Comparison of ENCODE assay signal across 17 cellular contexts in the genomic region with DNA sequence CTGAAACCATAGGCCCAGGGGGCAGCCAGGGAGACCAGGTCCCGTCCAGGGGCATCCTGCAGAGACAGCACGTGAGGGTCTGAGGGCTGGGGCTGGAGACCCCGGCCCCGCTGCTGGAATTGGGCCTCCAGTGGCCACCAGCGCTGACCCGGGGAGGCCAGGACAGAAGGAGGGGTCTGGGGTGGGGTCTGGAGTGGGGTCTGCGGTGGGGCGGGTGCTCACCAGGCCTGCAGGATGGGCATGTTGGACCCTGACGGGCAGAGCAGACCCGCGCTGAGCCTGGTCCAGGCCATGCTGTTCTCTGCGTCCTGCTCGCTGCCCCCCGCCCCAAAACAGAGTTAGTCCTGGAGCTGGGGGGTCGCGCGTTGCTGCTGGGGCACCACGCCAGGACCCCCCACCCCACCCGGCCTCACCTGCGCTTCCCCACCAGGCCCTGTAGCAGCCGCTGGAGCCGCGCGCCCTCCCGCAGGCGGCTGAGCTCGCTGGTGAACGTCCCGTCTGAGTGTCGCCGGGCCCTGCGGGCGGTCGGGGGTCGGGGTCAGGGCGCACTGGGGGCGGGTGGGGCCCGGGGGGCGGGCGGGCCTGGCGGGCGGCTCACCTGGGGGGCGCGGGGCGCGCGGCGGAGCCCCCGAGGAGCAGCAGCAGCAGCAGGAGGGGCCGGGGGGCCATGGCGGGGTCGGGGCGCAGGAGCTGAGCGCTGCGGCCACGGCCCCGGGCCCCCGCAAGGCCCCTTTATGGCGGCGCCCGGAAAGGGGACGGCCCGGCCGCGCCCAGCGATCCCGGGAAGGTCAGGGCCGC. TPM values are rescaled to one million over a fixed set of nuclear protein-coding genes. Genes with fewer than 3 reads are reported as not detected.
DNase-seq lines count a peak whose midpoint lies in the region; ATAC-seq and TF ChIP-seq lines count a peak whose summit lies in the region.
"Had no signal": no experiment of that assay in that cellular context is flagged by ENCODE, and none has a peak within 500 bp of the region (broad histone marks: within the 10 kb centered on the region; RNA-seq: fewer than 3 reads in every experiment).

A gene with protein sequence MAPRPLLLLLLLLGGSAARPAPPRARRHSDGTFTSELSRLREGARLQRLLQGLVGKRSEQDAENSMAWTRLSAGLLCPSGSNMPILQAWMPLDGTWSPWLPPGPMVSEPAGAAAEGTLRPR (minus strand): TSS at position 707 of the 798 bp plus-strand sequence. CDS start 38 bp downstream, at position 669.

- no peaks in the 10 kb centered on the region for H3K4me1 ChIP-seq in HUES64 (ENCODE audit: insufficient read depth, low read length)
- no peaks in the 10 kb centered on the region for H3K4me1 ChIP-seq in lower lobe of right lung
- H3K4me1 ChIP-seq in gastrocnemius medialis = peaks cover 12 to 31% of the 10 kb centered on the region in 2 donors

- H3K9ac ChIP-seq in HUES64 (ENCODE audit: low read depth, low read length) = no peak within 1 kb of the TSS

- H3K4me3 Mint-ChIP-seq in activated naive CD8-positive, alpha-beta T cell treated with anti-CD3 and anti-CD28 coated beads, Interleukin-2, amount 50 U/mL, for 24 hours = no peak within 1 kb of the TSS

- H3K36me3 ChIP-seq in HUES64 (ENCODE audit: insufficient read depth, low read length) (no peaks in the 10 kb centered on the region), lower lobe of right lung (no peaks in the 10 kb centered on the region), gastrocnemius medialis (no peaks in the 10 kb centered on the region)
- H3K36me3 ChIP-seq: SJCRH30 had no signal

- in situ Hi-C loops in gastrocnemius medialis (cut with MboI; ENCODE audit: low sequenced_read_pairs in 4 of 4) = no loop called here

- peaks cover 2% of the 10 kb centered on the region for H3K36me3 Mint-ChIP-seq in activated naive CD8-positive, alpha-beta T cell treated with anti-CD3 and anti-CD28 coated beads, Interleukin-2, amount 50 U/mL, for 24 hours (ENCODE audit: low read depth)

- peaks cover 23% of the 10 kb centered on the region for H3K4me1 Mint-ChIP-seq in activated naive CD8-positive, alpha-beta T cell treated with anti-CD3 and anti-CD28 coated beads, Interleukin-2, amount 50 U/mL, for 24 hours

- peak; percentile 12 for DNase-seq in activated naive CD8-positive, alpha-beta T cell treated with anti-CD3 and anti-CD28 coated beads, Interleukin-2, amount 50 U/mL, for 24 hours
- peak; percentile 37 for DNase-seq in lower lobe of right lung
- DNase-seq in gastrocnemius medialis = no peak
- no peak for DNase-seq in DMS79 treated with DMSO at 0.1 percent for 48 hours (lab: John Stamatoyannopoulos, UW)
- no peak for DNase-seq in mucosa of gallbladder (ENCODE audit: low spot score)
- DNase-seq in NCI-H2107 (lab: John Stamatoyannopoulos, UW) = no peak
- no peak for DNase-seq in COR-L47 (lab: John Stamatoyannopoulos, UW)
- DNase-seq: C1 segment of cervical spinal cord; EL; islet precursor cell; NCI-H1105 treated with DMSO at 0.1 percent for 48 hours; SJCRH30; stimulated activated CD4-positive, alpha-beta T cell treated with anti-CD3 and anti-CD28 coated beads, Interleukin-2, amount 100 ng/mL, for 24 hours had no signal

- intact Hi-C loops in lower lobe of right lung (cut with DNase I) = no loop called here
- intact Hi-C loops in gastrocnemius medialis (cut with DNase I; ENCODE audit: low total_unique reads) = no loop called here

- H3K27ac Mint-ChIP-seq in activated naive CD8-positive, alpha-beta T cell treated with anti-CD3 and anti-CD28 coated beads, Interleukin-2, amount 50 U/mL, for 24 hours = no peak within 1 kb of the TSS

- peaks cover 7% of the 10 kb centered on the region; the same call in 1 of the 2 replicates for H3K27me3 ChIP-seq in HUES64 (ENCODE audit: insufficient read depth, low read length)
- H3K27me3 ChIP-seq in lower lobe of right lung (ENCODE audit: low read depth) = peaks cover 22% of the 10 kb centered on the region
- H3K27me3 ChIP-seq in gastrocnemius medialis = peaks cover 0 to 7% (median 4%) of the 10 kb centered on the region in 3 donors
- H3K27me3 ChIP-seq: SJCRH30 had no signal

- peaks cover 13% of the 10 kb centered on the region for H3K27me3 Mint-ChIP-seq in activated naive CD8-positive, alpha-beta T cell treated with anti-CD3 and anti-CD28 coated beads, Interleukin-2, amount 50 U/mL, for 24 hours

- ATAC-seq in activated naive CD8-positive, alpha-beta T cell treated with anti-CD3 and anti-CD28 coated beads, Interleukin-2, amount 50 U/mL, for 24 hours = no peak
- ATAC-seq in lower lobe of right lung (no peak), gastrocnemius medialis (no peak)

- H3K27ac ChIP-seq in HUES64 (ENCODE audit: low read depth, low read length) (no peak within 1 kb of the TSS), lower lobe of right lung (no peak within 1 kb of the TSS), gastrocnemius medialis (peak within 1 kb of the TSS; percentile 81 to 93 (median 86))

- H3K4me3 ChIP-seq in HUES64 (ENCODE audit: low read length) (0 out of 2 replicates have a peak within 1 kb of the TSS, but pooled peaks have one; percentile 21), lower lobe of right lung (no peak within 1 kb of the TSS), gastrocnemius medialis (no peak within 1 kb of the TSS)
- H3K4me3 ChIP-seq: SJCRH30, tibial nerve had no signal

- no peaks in the 10 kb centered on the region for H3K9me3 Mint-ChIP-seq in activated naive CD8-positive, alpha-beta T cell treated with anti-CD3 and anti-CD28 coated beads, Interleukin-2, amount 50 U/mL, for 24 hours

- no peaks in the 10 kb centered on the region for H3K9me3 ChIP-seq in HUES64 (ENCODE audit: insufficient read depth, low read depth, low read length)
- H3K9me3 ChIP-seq in lower lobe of right lung = no peaks in the 10 kb centered on the region
- H3K9me3 ChIP-seq in gastrocnemius medialis = no peaks in the 10 kb centered on the region
- H3K9me3 ChIP-seq: SJCRH30, tibial nerve had no signal

- no peak for TF ChIP-seq POLR2A in gastrocnemius medialis (IDR thresholded peaks at IDR 0.05)

- TF ChIP-seq CTCF in lower lobe of right lung (IDR thresholded peaks at IDR 0.05) = no peak
- no peak for TF ChIP-seq CTCF in gastrocnemius medialis (IDR thresholded peaks at IDR 0.05 in 4 of 5, conservative IDR thresholded peaks at IDR 0.05 in 1 of 5)

- WGBS in HUES64 = 12% methylated on average over 68 of the region's 68 CpGs

RNA-seq across cellular contexts. Expression of the gene that starts here (rescaled TPM):
- 1.7 TPM for polyA plus RNA-seq in HUES64 (2013, experiment 1 of 2)
- not detected for polyA plus RNA-seq in HUES64 (2013, experiment 2 of 2)
- total RNA-seq in lower lobe of right lung (not detected), gastrocnemius medialis (not detected), mucosa of gallbladder (not detected)
- total RNA-seq: bronchial epithelial cell, frontal cortex, SJCRH30, tibial nerve had no signal

Comparison
In these comparisons a context has a peak if more than half of its experiments do, and no peak if none do; other contexts are left out.
1. Peak in DNase-seq in lower lobe of right lung; RNA of the gene not detected or under 1 TPM.
2. H3K27ac ChIP-seq: peak in gastrocnemius medialis (4 of 4); none in HUES64 (single experiment) and lower lobe of right lung (single experiment).